Comparison of ENCODE assay signal across 14 cellular contexts in genomic region chr20:40868568-40869223, GRCh38.
DNase-seq lines count a peak whose midpoint lies in the region; ATAC-seq and TF ChIP-seq lines count a peak whose summit lies in the region.
"Had no signal": no experiment of that assay in that cellular context is flagged by ENCODE, and none has a peak within 500 bp of the region (broad histone marks: within the 10 kb centered on the region; RNA-seq: fewer than 3 reads in every experiment).

No MANE protein-coding gene starts in this region.

- H3K79me2 ChIP-seq in GM23338 (replicated peaks; ENCODE audit: insufficient read depth) (no peaks in the 10 kb centered on the region), hepatocyte (no peaks in the 10 kb centered on the region)

- peaks cover 8% of the 10 kb centered on the region for H3K4me1 Mint-ChIP-seq in GM23338
- peaks cover 20% of the 10 kb centered on the region for H3K4me1 Mint-ChIP-seq in brain
- no peaks in the 10 kb centered on the region for H3K4me1 Mint-ChIP-seq in activated T-helper 17 cell treated with anti-CD3 and anti-CD28 coated beads, Interleukin-2, amount 50 U/mL, for 72 hours
- H3K4me1 Mint-ChIP-seq: IgD-negative memory B cell; stimulated activated memory B cell treated with anti-CD40 and anti-IgM and Interleukin-4, amounts not matched to agents 10 μg/mL and 1 μg/mL and 100 μg/mL, for 72 hours; T-cell had no signal

- H2AFZ ChIP-seq in GM23338 = 0 out of 2 replicates have a peak overlapping the region, but pooled peaks have one; percentile 18
- H2AFZ ChIP-seq in hepatocyte = no peak overlapping the region

- H3K27me3 ChIP-seq in GM23338 (ENCODE audit: insufficient read depth) = no peaks in the 10 kb centered on the region
- H3K27me3 ChIP-seq in hepatocyte = no peaks in the 10 kb centered on the region

- no peaks in the 10 kb centered on the region for H3K9me3 Mint-ChIP-seq in GM23338
- H3K9me3 Mint-ChIP-seq in brain = peaks cover 0 to 6% (median 2%) of the 10 kb centered on the region in 5 experiments
- H3K9me3 Mint-ChIP-seq in activated T-helper 17 cell treated with anti-CD3 and anti-CD28 coated beads, Interleukin-2, amount 50 U/mL, for 72 hours = no peaks in the 10 kb centered on the region
- H3K9me3 Mint-ChIP-seq: IgD-negative memory B cell; stimulated activated memory B cell treated with anti-CD40 and anti-IgM and Interleukin-4, amounts not matched to agents 10 μg/mL and 1 μg/mL and 100 μg/mL, for 72 hours; T-cell had no signal

- H3K9me3 ChIP-seq in hepatocyte (ENCODE audit: low read depth) = no peaks in the 10 kb centered on the region

- no peak for TF ChIP-seq CTCF in GM23338 (conservative IDR thresholded peaks at IDR 0.05; ENCODE audit: low read depth in 2 of 2)
- no peak for TF ChIP-seq CTCF in brain (conservative IDR thresholded peaks at IDR 0.05)
- no peak for TF ChIP-seq CTCF in hepatocyte (IDR thresholded peaks at IDR 0.05; ENCODE audit: poor library complexity)

- H3K36me3 ChIP-seq in GM23338 (ENCODE audit: insufficient read depth) = no peaks in the 10 kb centered on the region
- no peaks in the 10 kb centered on the region for H3K36me3 ChIP-seq in hepatocyte (replicated peaks; ENCODE audit: insufficient read depth, low read depth)

- H3K4me1 ChIP-seq in GM23338 (ENCODE audit: insufficient read depth) = 0 out of 2 replicates have a peak, but pooled peaks cover 8% of the 10 kb centered on the region
- H3K4me1 ChIP-seq in hepatocyte (ENCODE audit: insufficient read depth) = peaks cover 3% of the 10 kb centered on the region

- DNase-seq in GM23338 (ENCODE audit: low spot score) (no peak), hepatocyte (ENCODE audit: low spot score) (peak; percentile 21), skeletal muscle cell (ENCODE audit: low read depth) (peak; percentile 60), SKM-1 treated with dmso at 0.1 percent for 144 hours (lab: John Stamatoyannopoulos, UW; ENCODE audit: unreplicated experiment) (no peak), SW 1271 (lab: John Stamatoyannopoulos, UW) (no peak), NCI-H82 treated with DMSO at 0.1 percent for 48 hours (lab: John Stamatoyannopoulos, UW; ENCODE audit: unreplicated experiment) (no peak)
- DNase-seq: activated T-cell treated with anti-CD3 and anti-CD28 coated beads for 4 hours; effector CD4-positive, alpha-beta T cell; NCI-H748 treated with DMSO at 0.1 percent for 48 hours; T-cell had no signal

- H3K4me3 Mint-ChIP-seq in GM23338 = no peak overlapping the region
- H3K4me3 Mint-ChIP-seq in brain = no peak overlapping the region
- H3K4me3 Mint-ChIP-seq in activated T-helper 17 cell treated with anti-CD3 and anti-CD28 coated beads, Interleukin-2, amount 50 U/mL, for 72 hours = no peak overlapping the region
- H3K4me3 Mint-ChIP-seq: IgD-negative memory B cell; stimulated activated memory B cell treated with anti-CD40 and anti-IgM and Interleukin-4, amounts not matched to agents 10 μg/mL and 1 μg/mL and 100 μg/mL, for 72 hours; T-cell had no signal

- H4K20me1 ChIP-seq in GM23338 (replicated peaks; ENCODE audit: insufficient read depth) (no peaks in the 10 kb centered on the region), hepatocyte (ENCODE audit: insufficient read depth, poor library complexity, severe bottlenecking) (no peaks in the 10 kb centered on the region)

- H3K4me3 ChIP-seq in GM23338 (no peak overlapping the region), hepatocyte (no peak overlapping the region), skeletal muscle cell (ENCODE audit: low read depth, low read length) (no peak overlapping the region)

- H3K4me2 ChIP-seq in GM23338 = no peak overlapping the region
- H3K4me2 ChIP-seq in hepatocyte = no peak overlapping the region

- H3K9me2 ChIP-seq in GM23338 (ENCODE audit: insufficient read depth) (peaks cover 9% of the 10 kb centered on the region; the same call in 1 of the 2 replicates), hepatocyte (replicated peaks; ENCODE audit: insufficient read depth) (no peaks in the 10 kb centered on the region)

- H3K27me3 Mint-ChIP-seq in GM23338 (ENCODE audit: insufficient read depth, low read depth, poor library complexity) (peaks cover 4% of the 10 kb centered on the region), brain (peaks cover 4% of the 10 kb centered on the region)
- peaks cover 4% of the 10 kb centered on the region for H3K27me3 Mint-ChIP-seq in activated T-helper 17 cell treated with anti-CD3 and anti-CD28 coated beads, Interleukin-2, amount 50 U/mL, for 72 hours
- H3K27me3 Mint-ChIP-seq: stimulated activated memory B cell treated with anti-CD40 and anti-IgM and Interleukin-4, amounts not matched to agents 10 μg/mL and 1 μg/mL and 100 μg/mL, for 72 hours; T-cell had no signal

- ATAC-seq in GM23338 = no peak
- no peak for ATAC-seq in activated T-helper 17 cell treated with anti-CD3 and anti-CD28 coated beads, Interleukin-2, amount 50 U/mL, for 72 hours (replicated peaks)
- ATAC-seq: stimulated activated memory B cell treated with anti-CD40 and anti-IgM and Interleukin-4, amounts not matched to agents 10 μg/mL and 1 μg/mL and 100 μg/mL, for 72 hours; T-cell had no signal

- 75% methylated on average over 6 of the region's 6 CpGs for WGBS in hepatocyte (ENCODE audit: low lambda C conversion rate, missing lambda C conversion rate)

- H3F3A ChIP-seq in GM23338 (replicated peaks; ENCODE audit: low read depth) = no peaks in the 10 kb centered on the region

- H3K27ac Mint-ChIP-seq in GM23338 = no peak overlapping the region
- H3K27ac Mint-ChIP-seq in brain = peak overlapping the region in 3 of 5 experiments; percentile 12 to 72 (median 68)
- H3K27ac Mint-ChIP-seq in activated T-helper 17 cell treated with anti-CD3 and anti-CD28 coated beads, Interleukin-2, amount 50 U/mL, for 72 hours = no peak overlapping the region
- H3K27ac Mint-ChIP-seq: IgD-negative memory B cell; stimulated activated memory B cell treated with anti-CD40 and anti-IgM and Interleukin-4, amounts not matched to agents 10 μg/mL and 1 μg/mL and 100 μg/mL, for 72 hours; T-cell had no signal

- no peak overlapping the region for H3K27ac ChIP-seq in GM23338 (ENCODE audit: low read depth)
- no peak overlapping the region for H3K27ac ChIP-seq in hepatocyte

- no peaks in the 10 kb centered on the region; the same call in 2 of the 3 replicates for H3K36me3 Mint-ChIP-seq in GM23338 (ENCODE audit: low read depth)
- no peaks in the 10 kb centered on the region for H3K36me3 Mint-ChIP-seq in brain
- H3K36me3 Mint-ChIP-seq in activated T-helper 17 cell treated with anti-CD3 and anti-CD28 coated beads, Interleukin-2, amount 50 U/mL, for 72 hours (ENCODE audit: low read depth) = no peaks in the 10 kb centered on the region
- H3K36me3 Mint-ChIP-seq: stimulated activated memory B cell treated with anti-CD40 and anti-IgM and Interleukin-4, amounts not matched to agents 10 μg/mL and 1 μg/mL and 100 μg/mL, for 72 hours; T-cell had no signal

TF ChIP-seq in GM23338, 12 proteins besides CTCF, POLR2A, EP300 and RAD21 (continues in another document):
- no peak for TF ChIP-seq REST (IDR thresholded peaks at IDR 0.05; ENCODE audit: unreplicated experiment)

Comparison
In these comparisons a context has a peak if more than half of its experiments do, and no peak if none do; other contexts are left out.
1. DNase-seq: peak in hepatocyte (single experiment) and skeletal muscle cell (single experiment); none in GM23338 (single experiment), SKM-1 treated with dmso at 0.1 percent for 144 hours (single experiment), SW 1271 (0 of 2) and NCI-H82 treated with DMSO at 0.1 percent for 48 hours (single experiment).
2. H3K27ac Mint-ChIP-seq: peak in brain (3 of 5); none in GM23338 (single experiment) and activated T-helper 17 cell treated with anti-CD3 and anti-CD28 coated beads, Interleukin-2, amount 50 U/mL, for 72 hours (single experiment).